ENCODE assay signal across 8 cellular contexts in genomic region chr11:65083834-65084597, GRCh38. TPM values are rescaled to one million over a fixed set of nuclear protein-coding genes. Genes with fewer than 3 reads are reported as not detected.
DNase-seq lines count a peak whose midpoint lies in the region; ATAC-seq and TF ChIP-seq lines count a peak whose summit lies in the region.

Gene CDCA5, minus strand, starts transcription at chr11:65084040. Its CDS starts 62 bp downstream, at chr11:65083978.
Gene ZFPL1, plus strand, starts transcription at chr11:65084222. Its CDS starts 477 bp downstream, at chr11:65084699.

- peak in 1 of 2 donors; percentile 66 for TF ChIP-seq POLR2A in suprapubic skin (IDR thresholded peaks at IDR 0.05)

- DNase-seq in NCI-H1105 (lab: John Stamatoyannopoulos, UW) (peak; percentile 96), SKM-1 (lab: John Stamatoyannopoulos, UW; ENCODE audit: unreplicated experiment) (peak; percentile 94), globus pallidus (ENCODE audit: low spot score) (peak; percentile 92), nucleus accumbens (lab: John Stamatoyannopoulos, UW) (peak; percentile 43 to 98 (median 92)), suprapubic skin (ENCODE audit: low spot score in 2 of 2) (peak; percentile 96 to 97)
- peak; percentile 97 to 98 for DNase-seq in activated naive CD4-positive, alpha-beta T cell treated with anti-CD3 and anti-CD28 coated beads, Interleukin-2, amount 50 U/mL, for 72 hours (ENCODE audit: low spot score in 2 of 2)

- H3K4me3 ChIP-seq in GM08714 (ENCODE audit: low read length) (peak within 1 kb of the TSS; percentile 89), suprapubic skin (peak within 1 kb of the TSS; percentile 64)

- H3K9me3 Mint-ChIP-seq in activated naive CD4-positive, alpha-beta T cell treated with anti-CD3 and anti-CD28 coated beads, Interleukin-2, amount 50 U/mL, for 72 hours = no peaks in the 10 kb centered on the region

- H3K27ac Mint-ChIP-seq in activated naive CD4-positive, alpha-beta T cell treated with anti-CD3 and anti-CD28 coated beads, Interleukin-2, amount 50 U/mL, for 72 hours = peak within 1 kb of the TSS; percentile 99 to 100

- TF ChIP-seq EP300 in suprapubic skin (IDR thresholded peaks at IDR 0.05) = no peak

- peak; percentile 71 for ATAC-seq in HG02610 (IDR thresholded peaks at IDR 0.05; ENCODE audit: unreplicated experiment)
- peak; percentile 90 to 97 for ATAC-seq in activated naive CD4-positive, alpha-beta T cell treated with anti-CD3 and anti-CD28 coated beads, Interleukin-2, amount 50 U/mL, for 72 hours

- H3K27ac ChIP-seq in suprapubic skin = peak within 1 kb of the TSS; percentile 92

- TF ChIP-seq CTCF in suprapubic skin (IDR thresholded peaks at IDR 0.05) = no peak

- H3K36me3 ChIP-seq in suprapubic skin = peaks cover 30% of the 10 kb centered on the region

- no peaks in the 10 kb centered on the region for H3K27me3 ChIP-seq in suprapubic skin

- under 1% methylated on average over 51 of the region's 79 CpGs for WGBS in suprapubic skin

- peaks cover 16% of the 10 kb centered on the region for H3K4me1 ChIP-seq in suprapubic skin

- H3K9me3 ChIP-seq in suprapubic skin = no peaks in the 10 kb centered on the region

- peaks cover 50 to 52% of the 10 kb centered on the region in 2 donors for H3K36me3 Mint-ChIP-seq in activated naive CD4-positive, alpha-beta T cell treated with anti-CD3 and anti-CD28 coated beads, Interleukin-2, amount 50 U/mL, for 72 hours

RNA-seq across cellular contexts. Expression of gene CDCA5, which starts in this region (rescaled TPM):
- 100 to 1,000 TPM; 128 to 203 TPM for total RNA-seq in activated naive CD4-positive, alpha-beta T cell treated with anti-CD3 and anti-CD28 coated beads, Interleukin-2, amount 50 U/mL, for 72 hours
- total RNA-seq in suprapubic skin = 1 to 10 TPM in 3 of 4 donors, under 1 TPM in 1; 0.91 to 6.8 (median 1.4) TPM

RNA-seq across cellular contexts. Expression of gene ZFPL1, which starts in this region (rescaled TPM):
- total RNA-seq in activated naive CD4-positive, alpha-beta T cell treated with anti-CD3 and anti-CD28 coated beads, Interleukin-2, amount 50 U/mL, for 72 hours = 10 to 100 TPM; 29.9 to 41.3 TPM
- 10 to 100 TPM; 34.1 to 58.5 (median 41.9) TPM for total RNA-seq in suprapubic skin

Comparison
In these comparisons a context has a peak if more than half of its experiments do, and no peak if none do; other contexts are left out.
1. Peak in every context shown above with its lines: DNase-seq, ATAC-seq, H3K4me3 ChIP-seq and H3K27ac ChIP-seq.
2. RNA of gene CDCA5 (total RNA-seq): 128 to 203 TPM in activated naive CD4-positive, alpha-beta T cell treated with anti-CD3 and anti-CD28 coated beads, Interleukin-2, amount 50 U/mL, for 72 hours; 0.91 to 6.8 TPM in suprapubic skin; every median in the first group is over 10 times any median in the second.